8 cellular contexts compared by ENCODE assay signal in genomic region chr12:68609955-68610434, GRCh38. TPM values are rescaled to one million over a fixed set of nuclear protein-coding genes. Genes with fewer than 3 reads are reported as not detected.
DNase-seq lines count a peak whose midpoint lies in the region; ATAC-seq and TF ChIP-seq lines count a peak whose summit lies in the region.

No MANE protein-coding gene starts in this region.

- peak overlapping the region; percentile 94 to 96 for H3K4me3 Mint-ChIP-seq in activated T-cell treated with anti-CD3 and anti-CD28 coated beads, Interleukin-2, amount 50 U/mL, for 72 hours
- peak overlapping the region; percentile 90 for H3K4me3 Mint-ChIP-seq in T-helper 1 cell treated with Interleukin-12 subunit alpha and Interleukin-12 subunit beta and Interleukin-4 antibody, amounts not matched to agents 30 μg/mL and 1 μg/mL, for 36 hours

- ATAC-seq in activated T-cell treated with anti-CD3 and anti-CD28 coated beads, Interleukin-2, amount 50 U/mL, for 72 hours (replicated peaks in 1 of 2), result no peak

- peak overlapping the region; percentile 61 to 96 (median 90) for H3K4me3 ChIP-seq in esophagus squamous epithelium
- peak overlapping the region; percentile 93 for H3K4me3 ChIP-seq in osteoblast (ENCODE audit: insufficient read depth, low read length)

- H3K27me3 Mint-ChIP-seq in activated T-cell treated with anti-CD3 and anti-CD28 coated beads, Interleukin-2, amount 50 U/mL, for 72 hours (ENCODE audit: low read depth), result no peaks in the 10 kb centered on the region
- H3K27me3 Mint-ChIP-seq in T-helper 1 cell treated with Interleukin-12 subunit alpha and Interleukin-12 subunit beta and Interleukin-4 antibody, amounts not matched to agents 30 μg/mL and 1 μg/mL, for 36 hours (ENCODE audit: low read depth), result no peaks in the 10 kb centered on the region

- no peak for TF ChIP-seq CTCF in esophagus squamous epithelium (IDR thresholded peaks at IDR 0.05)
- TF ChIP-seq CTCF in osteoblast (IDR thresholded peaks at IDR 0.05; ENCODE audit: extremely low read depth, low read depth, low read length), result no peak

- H4K20me1 ChIP-seq in osteoblast (ENCODE audit: insufficient read depth, low read length), result peaks cover 28% of the 10 kb centered on the region

- H3K27ac ChIP-seq in esophagus squamous epithelium (peak overlapping the region; percentile 95 to 100 (median 99)), osteoblast (ENCODE audit: low read depth, low read length) (peak overlapping the region; percentile 81)

- H2AFZ ChIP-seq in osteoblast (ENCODE audit: low read length), result peak overlapping the region; percentile 91

- H3K36me3 ChIP-seq in esophagus squamous epithelium (peaks cover 0 to 6% (median 0%) of the 10 kb centered on the region in 3 donors), osteoblast (ENCODE audit: insufficient read depth, low read length) (peaks cover 9% of the 10 kb centered on the region)

- H3K4me1 Mint-ChIP-seq in activated T-cell treated with anti-CD3 and anti-CD28 coated beads, Interleukin-2, amount 50 U/mL, for 72 hours (ENCODE audit: low read depth), result peaks cover 54% of the 10 kb centered on the region
- peaks cover 41% of the 10 kb centered on the region for H3K4me1 Mint-ChIP-seq in T-helper 1 cell treated with Interleukin-12 subunit alpha and Interleukin-12 subunit beta and Interleukin-4 antibody, amounts not matched to agents 30 μg/mL and 1 μg/mL, for 36 hours (ENCODE audit: low read depth)

- intact Hi-C loops in esophagus squamous epithelium (cut with DNase I) (loop anchor here (10.0 kb wide), 2 partner anchors 75 to 245 kb away; partner anchors contain the start of gene NUP107), posterior vena cava (cut with DNase I) (no loop called here)

- H3K36me3 Mint-ChIP-seq in activated T-cell treated with anti-CD3 and anti-CD28 coated beads, Interleukin-2, amount 50 U/mL, for 72 hours (ENCODE audit: insufficient read depth in 2 of 2), result peaks cover 24% of the 10 kb centered on the region in 2 donors
- H3K36me3 Mint-ChIP-seq in T-helper 1 cell treated with Interleukin-12 subunit alpha and Interleukin-12 subunit beta and Interleukin-4 antibody, amounts not matched to agents 30 μg/mL and 1 μg/mL, for 36 hours (ENCODE audit: low read depth), result peaks cover 32% of the 10 kb centered on the region

- H3K4me1 ChIP-seq in esophagus squamous epithelium (peaks cover 10 to 44% (median 27%) of the 10 kb centered on the region in 3 donors), osteoblast (ENCODE audit: insufficient read depth, low read length) (peaks cover 25% of the 10 kb centered on the region)

- H3K4me2 ChIP-seq in osteoblast (ENCODE audit: insufficient read depth, low read length), result peak overlapping the region; percentile 79

- peaks cover 40% of the 10 kb centered on the region for H3K79me2 ChIP-seq in osteoblast (ENCODE audit: insufficient read depth, low read length)

- 4 to 7% methylated on average over 13 of the region's 13 CpGs for WGBS in esophagus squamous epithelium, 2 donors

- H3K27ac Mint-ChIP-seq in activated T-cell treated with anti-CD3 and anti-CD28 coated beads, Interleukin-2, amount 50 U/mL, for 72 hours, result peak overlapping the region; percentile 97
- peak overlapping the region; percentile 95 for H3K27ac Mint-ChIP-seq in T-helper 1 cell treated with Interleukin-12 subunit alpha and Interleukin-12 subunit beta and Interleukin-4 antibody, amounts not matched to agents 30 μg/mL and 1 μg/mL, for 36 hours

- H3K9me3 ChIP-seq in esophagus squamous epithelium, result no peaks in the 10 kb centered on the region
- H3K9me3 ChIP-seq in osteoblast (ENCODE audit: low read depth, low read length), result no peaks in the 10 kb centered on the region

- DNase-seq in activated T-cell treated with anti-CD3 and anti-CD28 coated beads, Interleukin-2, amount 50 U/mL, for 72 hours, result no peak
- DNase-seq in activated T-cell treated with anti-CD3 and anti-CD28 coated beads, Interleukin-2, amount 50 U/mL, for 1 hour, result no peak
- DNase-seq in esophagus squamous epithelium (lab: John Stamatoyannopoulos, UW), result no peak
- no peak for DNase-seq in osteoblast (ENCODE audit: insufficient read length, low spot score, missing footprints)
- DNase-seq in DMS79 treated with DMSO at 0.1 percent for 48 hours (lab: John Stamatoyannopoulos, UW), result no peak
- no peak for DNase-seq in posterior vena cava (ENCODE audit: low spot score)
- no peak for DNase-seq in OCI-M2 (lab: John Stamatoyannopoulos, UW; ENCODE audit: unreplicated experiment)

- H3K9me3 Mint-ChIP-seq in activated T-cell treated with anti-CD3 and anti-CD28 coated beads, Interleukin-2, amount 50 U/mL, for 72 hours, result no peaks in the 10 kb centered on the region
- H3K9me3 Mint-ChIP-seq in T-helper 1 cell treated with Interleukin-12 subunit alpha and Interleukin-12 subunit beta and Interleukin-4 antibody, amounts not matched to agents 30 μg/mL and 1 μg/mL, for 36 hours, result no peaks in the 10 kb centered on the region

- TF ChIP-seq POLR2A in esophagus squamous epithelium (IDR thresholded peaks at IDR 0.05), result no peak

- H3K27me3 ChIP-seq in esophagus squamous epithelium (no peaks in the 10 kb centered on the region), osteoblast (ENCODE audit: insufficient read depth, low read length) (no peaks in the 10 kb centered on the region)

RNA-seq across cellular contexts. Expression of gene RAP1B, which starts 0.7 kb away (rescaled TPM):
- 100 to 1,000 TPM; 162 to 209 TPM for total RNA-seq in activated T-cell treated with anti-CD3 and anti-CD28 coated beads, Interleukin-2, amount 50 U/mL, for 72 hours
- total RNA-seq in esophagus squamous epithelium (100 to 1,000 TPM in 3 of 4 donors, 10 to 100 TPM in 1; 66.9 to 133 (median 120) TPM), osteoblast (231 and 243 TPM in 2 replicates), posterior vena cava (100 to 1,000 TPM; 167 to 192 TPM)
